In genomic region chr2:184041077-184041476, GRCh38 we compare ENCODE assay signal across 22 cellular contexts.
"Had no signal": no experiment of that assay in that cellular context is flagged by ENCODE, and none has a peak within 500 bp of the region (broad histone marks: within the 10 kb centered on the region; RNA-seq: fewer than 3 reads in every experiment).

No MANE protein-coding gene starts in this region.

- H3K27ac ChIP-seq: ascending aorta, cardiac muscle cell, dorsolateral prefrontal cortex, left lung, right atrium auricular region, skin epidermis, suprapubic skin, transverse colon, uterus had no signal

- H3K9me3 ChIP-seq: ascending aorta, left lung, right atrium auricular region, suprapubic skin, transverse colon, uterus had no signal

- DNase-seq: activated CD4-positive, alpha-beta T cell treated with anti-CD3 and anti-CD28 coated beads, Interleukin-2, amount 10 ng/mL, durations not matched to agents 24 days and 14 days; activated CD8-positive, alpha-beta T cell treated with anti-CD3 and anti-CD28 coated beads for 36 hours; activated naive CD4-positive, alpha-beta T cell treated with anti-CD3 and anti-CD28 coated beads for 36 hours; activated T-cell treated with anti-CD3 and anti-CD28 coated beads, Interleukin-2, amount 50 U/mL, for 1 hour; dorsolateral prefrontal cortex; foreskin melanocyte; kidney; left lung; mammary epithelial cell; stimulated activated CD4-positive, alpha-beta T cell treated with anti-CD3 and anti-CD28 coated beads, Interleukin-15, amount 100 ng/mL, for 24 hours; stimulated activated CD4-positive, alpha-beta T cell treated with anti-CD3 and anti-CD28 coated beads, Interleukin-2, amount 100 ng/mL, for 48 hours; stimulated activated naive CD8-positive, alpha-beta T cell treated with anti-CD3 and anti-CD28 coated beads, Interleukin-15, amount 100 ng/mL, for 72 hours; T-helper 1 cell; T-helper 9 cell; transverse colon; uterus had no signal

- H3K4me3 ChIP-seq: ascending aorta, cardiac muscle cell, dorsolateral prefrontal cortex, left lung, right atrium auricular region, skin epidermis, suprapubic skin, transverse colon, uterus had no signal

- H3K4me1 ChIP-seq: ascending aorta, left lung, right atrium auricular region, suprapubic skin, uterus had no signal

- H3K36me3 ChIP-seq: ascending aorta, cardiac muscle cell, left lung, right atrium auricular region, suprapubic skin, transverse colon, uterus had no signal

- H3K27me3 ChIP-seq: ascending aorta, cardiac muscle cell, dorsolateral prefrontal cortex, left lung, right atrium auricular region, suprapubic skin, transverse colon, uterus had no signal

- ATAC-seq: activated CD8-positive, alpha-beta T cell treated with anti-CD3 and anti-CD28 coated beads for 36 hours; activated T-helper 17 cell treated with anti-CD3 and anti-CD28 coated beads, Interleukin-2, amount 50 U/mL, for 72 hours; left lung; stimulated activated naive CD8-positive, alpha-beta T cell treated with anti-CD3 and anti-CD28 coated beads, Interleukin-15, amount 100 ng/mL, for 72 hours had no signal
